ENCODE assay signal across 25 cellular contexts in genomic region chr9:83588256-83588655, GRCh38.
"Had no signal": no experiment of that assay in that cellular context is flagged by ENCODE, and none has a peak within 500 bp of the region (broad histone marks: within the 10 kb centered on the region; RNA-seq: fewer than 3 reads in every experiment).

No MANE protein-coding gene starts in this region.

- H3K4me1 ChIP-seq: colonic mucosa, esophagus muscularis mucosa, gastroesophageal sphincter, pancreas, psoas muscle, SJSA1, upper lobe of left lung had no signal

- H3K4me1 Mint-ChIP-seq: activated CD8-positive, alpha-beta memory T cell treated with anti-CD3 and anti-CD28 coated beads, Interleukin-2, amount 10 ng/mL, durations not matched to agents 7 days and 5 days; activated naive CD4-positive, alpha-beta T cell treated with anti-CD3 and anti-CD28 coated beads, Interleukin-2, amount 50 U/mL, for 24 hours had no signal

- DNase-seq: activated CD4-positive, alpha-beta T cell treated with anti-CD3 and anti-CD28 coated beads, Interleukin-2, amount 50 U/mL, for 48 hours; activated CD8-positive, alpha-beta memory T cell treated with anti-CD3 and anti-CD28 coated beads, Interleukin-2, amount 10 ng/mL, durations not matched to agents 7 days and 5 days; amniotic stem cell; colonic mucosa; dorsolateral prefrontal cortex; hypothalamus; left ventricle myocardium superior; mammary epithelial cell; pancreas; psoas muscle; right cardiac atrium; stimulated activated CD4-positive, alpha-beta T cell treated with anti-CD3 and anti-CD28 coated beads, Interleukin-4, amount 100 ng/mL, for 24 hours; T1000; upper lobe of left lung had no signal

- ATAC-seq: activated CD8-positive, alpha-beta memory T cell treated with anti-CD3 and anti-CD28 coated beads, Interleukin-2, amount 10 ng/mL, durations not matched to agents 7 days and 5 days; gastroesophageal sphincter; left ventricle myocardium superior; natural killer cell treated with Interleukin-12 subunit alpha and Interleukin-12 subunit beta and Interleukin-15 and Interleukin-18, amount 100 ng/mL, for 72 hours; pancreas; psoas muscle; right cardiac atrium; WTC11 had no signal

- H3K9me3 Mint-ChIP-seq: activated naive CD4-positive, alpha-beta T cell treated with anti-CD3 and anti-CD28 coated beads, Interleukin-2, amount 50 U/mL, for 24 hours; natural killer cell treated with Interleukin-12 subunit alpha and Interleukin-12 subunit beta and Interleukin-15 and Interleukin-18, amount 100 ng/mL, for 72 hours; T-helper 1 cell treated with Interleukin-12 subunit alpha and Interleukin-12 subunit beta and Interleukin-4 antibody, amounts not matched to agents 30 μg/mL and 1 μg/mL, for 36 hours had no signal

- H3K27me3 ChIP-seq: colonic mucosa, dorsolateral prefrontal cortex, esophagus muscularis mucosa, gastroesophageal sphincter, neutrophil, pancreas, SJSA1, upper lobe of left lung had no signal

- H3K4me3 Mint-ChIP-seq: activated CD8-positive, alpha-beta memory T cell treated with anti-CD3 and anti-CD28 coated beads, Interleukin-2, amount 10 ng/mL, durations not matched to agents 7 days and 5 days; activated naive CD4-positive, alpha-beta T cell treated with anti-CD3 and anti-CD28 coated beads, Interleukin-2, amount 50 U/mL, for 24 hours; natural killer cell treated with Interleukin-12 subunit alpha and Interleukin-12 subunit beta and Interleukin-15 and Interleukin-18, amount 100 ng/mL, for 72 hours; T-helper 1 cell treated with Interleukin-12 subunit alpha and Interleukin-12 subunit beta and Interleukin-4 antibody, amounts not matched to agents 30 μg/mL and 1 μg/mL, for 36 hours; WTC11 had no signal

- FAIRE-seq: bronchial epithelial cell, islet of Langerhans, pancreas had no signal

- H3K9me3 ChIP-seq: colonic mucosa, esophagus muscularis mucosa, gastroesophageal sphincter, neutrophil, pancreas, psoas muscle, SJSA1, thoracic aorta, upper lobe of left lung had no signal

- H3K27me3 Mint-ChIP-seq: activated CD8-positive, alpha-beta memory T cell treated with anti-CD3 and anti-CD28 coated beads, Interleukin-2, amount 10 ng/mL, durations not matched to agents 7 days and 5 days; activated naive CD4-positive, alpha-beta T cell treated with anti-CD3 and anti-CD28 coated beads, Interleukin-2, amount 50 U/mL, for 24 hours had no signal

- H3K36me3 Mint-ChIP-seq: natural killer cell treated with Interleukin-12 subunit alpha and Interleukin-12 subunit beta and Interleukin-15 and Interleukin-18, amount 100 ng/mL, for 72 hours had no signal

- H3K27ac Mint-ChIP-seq: activated CD8-positive, alpha-beta memory T cell treated with anti-CD3 and anti-CD28 coated beads, Interleukin-2, amount 10 ng/mL, durations not matched to agents 7 days and 5 days; activated naive CD4-positive, alpha-beta T cell treated with anti-CD3 and anti-CD28 coated beads, Interleukin-2, amount 50 U/mL, for 24 hours; natural killer cell treated with Interleukin-12 subunit alpha and Interleukin-12 subunit beta and Interleukin-15 and Interleukin-18, amount 100 ng/mL, for 72 hours; T-helper 1 cell treated with Interleukin-12 subunit alpha and Interleukin-12 subunit beta and Interleukin-4 antibody, amounts not matched to agents 30 μg/mL and 1 μg/mL, for 36 hours; WTC11 had no signal

- H3K36me3 ChIP-seq: colonic mucosa, neutrophil, pancreas, SJSA1, thoracic aorta had no signal

- H3K27ac ChIP-seq: colonic mucosa, dorsolateral prefrontal cortex, esophagus muscularis mucosa, gastroesophageal sphincter, neutrophil, pancreas, psoas muscle, SJSA1, thoracic aorta, upper lobe of left lung had no signal

- H3K4me3 ChIP-seq: colonic mucosa, dorsolateral prefrontal cortex, esophagus muscularis mucosa, gastroesophageal sphincter, pancreas, psoas muscle, SJSA1, thoracic aorta, upper lobe of left lung had no signal
